ENCODE assay signal across 1 cellular context in genomic region chr6:158536084-158536890, GRCh38.
TF ChIP-seq lines count a peak whose summit lies in the region.

No MANE protein-coding gene starts in this region.

TF ChIP-seq in GM12878, 131 proteins besides CTCF, POLR2A, EP300 and RAD21 (continued from another document):
- TF ChIP-seq CUX1 (IDR thresholded peaks at IDR 0.05; ENCODE audit: insufficient replicate concordance, low read depth, low read length) (no peak), MEF2A (IDR thresholded peaks at IDR 0.05; ENCODE audit: insufficient read depth, low read depth, low read length) (no peak), BMI1 (IDR thresholded peaks at IDR 0.05; ENCODE audit: borderline replicate concordance) (no peak), CEBPZ (IDR thresholded peaks at IDR 0.05; ENCODE audit: low read depth, low read length) (no peak), JUND (IDR thresholded peaks at IDR 0.05; ENCODE audit: low read depth, low read length) (no peak), EGR1 (IDR thresholded peaks at IDR 0.05; ENCODE audit: borderline replicate concordance in 1 of 2, low read depth in 2 of 2, low read length in 2 of 2) (0 out of 3 replicates have a peak, but pooled peaks of 1 of the 2 experiments have one; percentile 5), JUNB (IDR thresholded peaks at IDR 0.05) (no peak), SIN3A (IDR thresholded peaks at IDR 0.05; ENCODE audit: low read depth, low read length) (no peak), CHD2 (IDR thresholded peaks at IDR 0.05; ENCODE audit: borderline replicate concordance, low read depth, low read length) (no peak)
